In the genomic region with DNA sequence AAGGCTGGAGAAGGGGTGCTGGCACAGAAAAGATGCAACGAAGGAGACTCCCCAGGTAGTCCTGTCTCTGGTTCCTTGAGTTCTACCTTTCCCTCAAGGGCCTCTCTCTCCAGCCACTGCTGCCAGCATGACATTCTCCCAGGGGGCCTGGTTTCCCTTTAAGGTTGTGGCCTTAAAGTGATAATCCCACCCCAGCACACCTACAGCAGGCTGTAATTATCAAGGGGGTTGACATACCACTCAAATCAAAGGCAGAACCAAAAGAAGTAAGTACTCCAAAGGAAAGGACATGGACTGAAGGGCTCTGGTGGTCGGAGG, we compare ENCODE assay signal across 1 cellular context.
TF ChIP-seq lines count a peak whose summit lies in the region.

No MANE protein-coding gene starts in this region.

TF ChIP-seq in GM23338, 12 proteins besides CTCF, POLR2A, EP300 and RAD21:
- TF ChIP-seq, protein P1, sequence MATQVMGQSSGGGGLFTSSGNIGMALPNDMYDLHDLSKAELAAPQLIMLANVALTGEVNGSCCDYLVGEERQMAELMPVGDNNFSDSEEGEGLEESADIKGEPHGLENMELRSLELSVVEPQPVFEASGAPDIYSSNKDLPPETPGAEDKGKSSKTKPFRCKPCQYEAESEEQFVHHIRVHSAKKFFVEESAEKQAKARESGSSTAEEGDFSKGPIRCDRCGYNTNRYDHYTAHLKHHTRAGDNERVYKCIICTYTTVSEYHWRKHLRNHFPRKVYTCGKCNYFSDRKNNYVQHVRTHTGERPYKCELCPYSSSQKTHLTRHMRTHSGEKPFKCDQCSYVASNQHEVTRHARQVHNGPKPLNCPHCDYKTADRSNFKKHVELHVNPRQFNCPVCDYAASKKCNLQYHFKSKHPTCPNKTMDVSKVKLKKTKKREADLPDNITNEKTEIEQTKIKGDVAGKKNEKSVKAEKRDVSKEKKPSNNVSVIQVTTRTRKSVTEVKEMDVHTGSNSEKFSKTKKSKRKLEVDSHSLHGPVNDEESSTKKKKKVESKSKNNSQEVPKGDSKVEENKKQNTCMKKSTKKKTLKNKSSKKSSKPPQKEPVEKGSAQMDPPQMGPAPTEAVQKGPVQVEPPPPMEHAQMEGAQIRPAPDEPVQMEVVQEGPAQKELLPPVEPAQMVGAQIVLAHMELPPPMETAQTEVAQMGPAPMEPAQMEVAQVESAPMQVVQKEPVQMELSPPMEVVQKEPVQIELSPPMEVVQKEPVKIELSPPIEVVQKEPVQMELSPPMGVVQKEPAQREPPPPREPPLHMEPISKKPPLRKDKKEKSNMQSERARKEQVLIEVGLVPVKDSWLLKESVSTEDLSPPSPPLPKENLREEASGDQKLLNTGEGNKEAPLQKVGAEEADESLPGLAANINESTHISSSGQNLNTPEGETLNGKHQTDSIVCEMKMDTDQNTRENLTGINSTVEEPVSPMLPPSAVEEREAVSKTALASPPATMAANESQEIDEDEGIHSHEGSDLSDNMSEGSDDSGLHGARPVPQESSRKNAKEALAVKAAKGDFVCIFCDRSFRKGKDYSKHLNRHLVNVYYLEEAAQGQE (IDR thresholded peaks at IDR 0.05; ENCODE audit: unreplicated experiment): no peak
- TF ChIP-seq ETS1 (IDR thresholded peaks at IDR 0.05): no peak
- TF ChIP-seq, protein P2, sequence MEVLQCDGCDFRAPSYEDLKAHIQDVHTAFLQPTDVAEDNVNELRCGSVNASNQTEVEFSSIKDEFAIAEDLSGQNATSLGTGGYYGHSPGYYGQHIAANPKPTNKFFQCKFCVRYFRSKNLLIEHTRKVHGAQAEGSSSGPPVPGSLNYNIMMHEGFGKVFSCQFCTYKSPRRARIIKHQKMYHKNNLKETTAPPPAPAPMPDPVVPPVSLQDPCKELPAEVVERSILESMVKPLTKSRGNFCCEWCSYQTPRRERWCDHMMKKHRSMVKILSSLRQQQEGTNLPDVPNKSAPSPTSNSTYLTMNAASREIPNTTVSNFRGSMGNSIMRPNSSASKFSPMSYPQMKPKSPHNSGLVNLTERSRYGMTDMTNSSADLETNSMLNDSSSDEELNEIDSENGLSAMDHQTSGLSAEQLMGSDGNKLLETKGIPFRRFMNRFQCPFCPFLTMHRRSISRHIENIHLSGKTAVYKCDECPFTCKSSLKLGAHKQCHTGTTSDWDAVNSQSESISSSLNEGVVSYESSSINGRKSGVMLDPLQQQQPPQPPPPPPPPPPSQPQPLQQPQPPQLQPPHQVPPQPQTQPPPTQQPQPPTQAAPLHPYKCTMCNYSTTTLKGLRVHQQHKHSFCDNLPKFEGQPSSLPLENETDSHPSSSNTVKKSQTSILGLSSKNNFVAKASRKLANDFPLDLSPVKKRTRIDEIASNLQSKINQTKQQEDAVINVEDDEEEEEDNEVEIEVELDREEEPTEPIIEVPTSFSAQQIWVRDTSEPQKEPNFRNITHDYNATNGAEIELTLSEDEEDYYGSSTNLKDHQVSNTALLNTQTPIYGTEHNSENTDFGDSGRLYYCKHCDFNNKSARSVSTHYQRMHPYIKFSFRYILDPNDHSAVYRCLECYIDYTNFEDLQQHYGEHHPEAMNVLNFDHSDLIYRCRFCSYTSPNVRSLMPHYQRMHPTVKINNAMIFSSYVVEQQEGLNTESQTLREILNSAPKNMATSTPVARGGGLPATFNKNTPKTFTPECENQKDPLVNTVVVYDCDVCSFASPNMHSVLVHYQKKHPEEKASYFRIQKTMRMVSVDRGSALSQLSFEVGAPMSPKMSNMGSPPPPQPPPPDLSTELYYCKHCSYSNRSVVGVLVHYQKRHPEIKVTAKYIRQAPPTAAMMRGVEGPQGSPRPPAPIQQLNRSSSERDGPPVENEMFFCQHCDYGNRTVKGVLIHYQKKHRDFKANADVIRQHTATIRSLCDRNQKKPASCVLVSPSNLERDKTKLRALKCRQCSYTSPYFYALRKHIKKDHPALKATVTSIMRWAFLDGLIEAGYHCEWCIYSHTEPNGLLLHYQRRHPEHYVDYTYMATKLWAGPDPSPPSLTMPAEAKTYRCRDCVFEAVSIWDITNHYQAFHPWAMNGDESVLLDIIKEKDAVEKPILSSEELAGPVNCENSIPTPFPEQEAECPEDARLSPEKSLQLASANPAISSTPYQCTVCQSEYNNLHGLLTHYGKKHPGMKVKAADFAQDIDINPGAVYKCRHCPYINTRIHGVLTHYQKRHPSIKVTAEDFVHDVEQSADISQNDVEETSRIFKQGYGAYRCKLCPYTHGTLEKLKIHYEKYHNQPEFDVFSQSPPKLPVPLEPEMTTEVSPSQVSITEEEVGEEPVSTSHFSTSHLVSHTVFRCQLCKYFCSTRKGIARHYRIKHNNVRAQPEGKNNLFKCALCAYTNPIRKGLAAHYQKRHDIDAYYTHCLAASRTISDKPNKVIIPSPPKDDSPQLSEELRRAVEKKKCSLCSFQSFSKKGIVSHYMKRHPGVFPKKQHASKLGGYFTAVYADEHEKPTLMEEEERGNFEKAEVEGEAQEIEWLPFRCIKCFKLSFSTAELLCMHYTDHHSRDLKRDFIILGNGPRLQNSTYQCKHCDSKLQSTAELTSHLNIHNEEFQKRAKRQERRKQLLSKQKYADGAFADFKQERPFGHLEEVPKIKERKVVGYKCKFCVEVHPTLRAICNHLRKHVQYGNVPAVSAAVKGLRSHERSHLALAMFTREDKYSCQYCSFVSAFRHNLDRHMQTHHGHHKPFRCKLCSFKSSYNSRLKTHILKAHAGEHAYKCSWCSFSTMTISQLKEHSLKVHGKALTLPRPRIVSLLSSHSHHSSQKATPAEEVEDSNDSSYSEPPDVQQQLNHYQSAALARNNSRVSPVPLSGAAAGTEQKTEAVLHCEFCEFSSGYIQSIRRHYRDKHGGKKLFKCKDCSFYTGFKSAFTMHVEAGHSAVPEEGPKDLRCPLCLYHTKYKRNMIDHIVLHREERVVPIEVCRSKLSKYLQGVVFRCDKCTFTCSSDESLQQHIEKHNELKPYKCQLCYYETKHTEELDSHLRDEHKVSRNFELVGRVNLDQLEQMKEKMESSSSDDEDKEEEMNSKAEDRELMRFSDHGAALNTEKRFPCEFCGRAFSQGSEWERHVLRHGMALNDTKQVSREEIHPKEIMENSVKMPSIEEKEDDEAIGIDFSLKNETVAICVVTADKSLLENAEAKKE (CRISPR knock-in tag; IDR thresholded peaks at IDR 0.05): no peak
- TF ChIP-seq ZNF114 (CRISPR knock-in tag; IDR thresholded peaks at IDR 0.05): no peak
- no peak for TF ChIP-seq NANOG (IDR thresholded peaks at IDR 0.05; ENCODE audit: borderline replicate concordance)
- no peak for TF ChIP-seq STAT1 (IDR thresholded peaks at IDR 0.05; ENCODE audit: unreplicated experiment)
- no peak for TF ChIP-seq EZH2 (IDR thresholded peaks at IDR 0.05; ENCODE audit: low read depth, unreplicated experiment)
- no peak for TF ChIP-seq ZNF331 (CRISPR knock-in tag; IDR thresholded peaks at IDR 0.05; ENCODE audit: low read depth)
- TF ChIP-seq JUNB (IDR thresholded peaks at IDR 0.05; ENCODE audit: unreplicated experiment): no peak
- TF ChIP-seq CREB1 (CRISPR knock-in tag; IDR thresholded peaks at IDR 0.05; ENCODE audit: low read depth): no peak
- no peak for TF ChIP-seq EZH2phosphoT487 (IDR thresholded peaks at IDR 0.05; ENCODE audit: unreplicated experiment)
- TF ChIP-seq POLR2AphosphoS5 (IDR thresholded peaks at IDR 0.05; ENCODE audit: low read depth): no peak
